Comparison of ENCODE assay signal across 1 cellular context in genomic region chr11:63243533-63243932, GRCh38.
TF ChIP-seq lines count a peak whose summit lies in the region.

Gene SLC22A25, minus strand, starts transcription at chr11:63243599. Its CDS starts 13,947 bp downstream, at chr11:63229652.

TF ChIP-seq in H1, 55 proteins besides CTCF, POLR2A, EP300 and RAD21:
- no peak for TF ChIP-seq EGR1 (IDR thresholded peaks at IDR 0.05; ENCODE audit: borderline replicate concordance, low read depth, low read length)
- no peak for TF ChIP-seq JUND (IDR thresholded peaks at IDR 0.05; ENCODE audit: low read length)
- TF ChIP-seq CEBPB (IDR thresholded peaks at IDR 0.05; ENCODE audit: low read depth, low read length), result no peak
- no peak for TF ChIP-seq CHD2 (IDR thresholded peaks at IDR 0.05; ENCODE audit: low read length)
- TF ChIP-seq TBP (IDR thresholded peaks at IDR 0.05; ENCODE audit: low read depth, low read length), result no peak
- TF ChIP-seq SP2 (IDR thresholded peaks at IDR 0.05; ENCODE audit: low read length), result no peak
- no peak for TF ChIP-seq PHF8 (conservative IDR thresholded peaks at IDR 0.05; ENCODE audit: low read depth, low read length)
- no peak for TF ChIP-seq MAX (IDR thresholded peaks at IDR 0.05)
- no peak for TF ChIP-seq BACH1 (IDR thresholded peaks at IDR 0.05; ENCODE audit: low read length)
- TF ChIP-seq ATF2 (IDR thresholded peaks at IDR 0.05; ENCODE audit: low read length), result no peak
